Comparison of ENCODE assay signal across 10 cellular contexts in genomic region chr15:40407343-40407990, GRCh38. TPM values are rescaled to one million over a fixed set of nuclear protein-coding genes. Genes with fewer than 3 reads are reported as not detected.
A peak's percentile ranks its signal among the peaks of the same experiment; 100 is the strongest.
DNase-seq lines count a peak whose midpoint lies in the region; ATAC-seq lines count a peak whose summit lies in the region.
"Had no signal": no experiment of that assay in that cellular context is flagged by ENCODE, and none has a peak within 500 bp of the region (broad histone marks: within the 10 kb centered on the region; RNA-seq: fewer than 3 reads in every experiment).

No MANE protein-coding gene starts in this region.

- peaks cover 37% of the 10 kb centered on the region for H3K36me3 ChIP-seq in H7 (replicated peaks; ENCODE audit: control insufficient read depth, insufficient read depth, low read length)

- H3K4me1 Mint-ChIP-seq in activated naive CD4-positive, alpha-beta T cell treated with anti-CD3 and anti-CD28 coated beads for 36 hours (ENCODE audit: low read depth): peaks cover 58% of the 10 kb centered on the region
- peaks cover 57% of the 10 kb centered on the region for H3K4me1 Mint-ChIP-seq in activated CD4-positive, alpha-beta memory T cell treated with anti-CD3 and anti-CD28 coated beads, Interleukin-2, amount 10 ng/mL, durations not matched to agents 7 days and 5 days
- peaks cover 31 to 59% of the 10 kb centered on the region in 2 donors for H3K4me1 Mint-ChIP-seq in stimulated activated naive B cell treated with anti-CD40 and anti-IgM and Interleukin-4, amounts not matched to agents 10 μg/mL and 1 μg/mL and 100 μg/mL, for 72 hours

- H3K4me3 Mint-ChIP-seq in activated naive CD4-positive, alpha-beta T cell treated with anti-CD3 and anti-CD28 coated beads for 36 hours: peak overlapping the region; percentile 43
- H3K4me3 Mint-ChIP-seq in activated CD4-positive, alpha-beta memory T cell treated with anti-CD3 and anti-CD28 coated beads, Interleukin-2, amount 10 ng/mL, durations not matched to agents 7 days and 5 days: peak overlapping the region; percentile 4
- peak overlapping the region; percentile 67 to 97 for H3K4me3 Mint-ChIP-seq in stimulated activated naive B cell treated with anti-CD40 and anti-IgM and Interleukin-4, amounts not matched to agents 10 μg/mL and 1 μg/mL and 100 μg/mL, for 72 hours

- POLR2A ChIA-PET in activated CD4-positive, alpha-beta memory T cell treated with anti-CD3 and anti-CD28 coated beads, Interleukin-2, amount 10 ng/mL, durations not matched to agents 7 days and 5 days (lab: Charles Lee): interaction anchor here (0.8 to 5.0 kb wide), 10 partner anchors 10 to 1476 kb away, joined by 3 to 35 read pairs (median 5); partner anchors contain the start of genes BAHD1, KNSTRN and PLCB2

- CTCF ChIA-PET in activated naive CD4-positive, alpha-beta T cell treated with anti-CD3 and anti-CD28 coated beads for 36 hours (lab: Charles Lee): interaction anchor here (1.1 to 1.5 kb wide), 3 partner anchors 10 to 39 kb away, joined by 3 to 4 read pairs (median 4); no protein-coding TSS in a partner anchor
- CTCF ChIA-PET in activated CD4-positive, alpha-beta memory T cell treated with anti-CD3 and anti-CD28 coated beads, Interleukin-2, amount 10 ng/mL, durations not matched to agents 7 days and 5 days (lab: Charles Lee): interaction anchor here (0.6 to 3.0 kb wide), 10 partner anchors 9 to 620 kb away, joined by 3 to 17 read pairs (median 3); no protein-coding TSS in a partner anchor

- H3K4me3 ChIP-seq in H7 (ENCODE audit: insufficient read depth, low read depth, low read length): no peak overlapping the region
- H3K4me3 ChIP-seq: lung had no signal

- H3K27me3 ChIP-seq in H7 (ENCODE audit: control insufficient read depth, insufficient read depth, low read length): no peaks in the 10 kb centered on the region

- ATAC-seq in HG02938 (IDR thresholded peaks at IDR 0.05; ENCODE audit: unreplicated experiment): peak; percentile 68
- ATAC-seq in stimulated activated naive B cell treated with anti-CD40 and anti-IgM and Interleukin-4, amounts not matched to agents 10 μg/mL and 1 μg/mL and 100 μg/mL, for 72 hours (replicated peaks): peak; percentile 81 to 86

- H3K27ac Mint-ChIP-seq in activated naive CD4-positive, alpha-beta T cell treated with anti-CD3 and anti-CD28 coated beads for 36 hours: no peak overlapping the region
- H3K27ac Mint-ChIP-seq in activated CD4-positive, alpha-beta memory T cell treated with anti-CD3 and anti-CD28 coated beads, Interleukin-2, amount 10 ng/mL, durations not matched to agents 7 days and 5 days: peak overlapping the region; percentile 30
- H3K27ac Mint-ChIP-seq in stimulated activated naive B cell treated with anti-CD40 and anti-IgM and Interleukin-4, amounts not matched to agents 10 μg/mL and 1 μg/mL and 100 μg/mL, for 72 hours: peak overlapping the region; percentile 85

- peaks cover 26% of the 10 kb centered on the region for H3K36me3 Mint-ChIP-seq in activated naive CD4-positive, alpha-beta T cell treated with anti-CD3 and anti-CD28 coated beads for 36 hours (ENCODE audit: low read depth)
- peaks cover 34% of the 10 kb centered on the region for H3K36me3 Mint-ChIP-seq in activated CD4-positive, alpha-beta memory T cell treated with anti-CD3 and anti-CD28 coated beads, Interleukin-2, amount 10 ng/mL, durations not matched to agents 7 days and 5 days (ENCODE audit: low read depth)
- peaks cover 31 to 32% of the 10 kb centered on the region in 2 donors for H3K36me3 Mint-ChIP-seq in stimulated activated naive B cell treated with anti-CD40 and anti-IgM and Interleukin-4, amounts not matched to agents 10 μg/mL and 1 μg/mL and 100 μg/mL, for 72 hours

- H3K9me3 Mint-ChIP-seq in activated naive CD4-positive, alpha-beta T cell treated with anti-CD3 and anti-CD28 coated beads for 36 hours: no peaks in the 10 kb centered on the region
- H3K9me3 Mint-ChIP-seq in activated CD4-positive, alpha-beta memory T cell treated with anti-CD3 and anti-CD28 coated beads, Interleukin-2, amount 10 ng/mL, durations not matched to agents 7 days and 5 days: no peaks in the 10 kb centered on the region
- no peaks in the 10 kb centered on the region for H3K9me3 Mint-ChIP-seq in stimulated activated naive B cell treated with anti-CD40 and anti-IgM and Interleukin-4, amounts not matched to agents 10 μg/mL and 1 μg/mL and 100 μg/mL, for 72 hours

- no peaks in the 10 kb centered on the region for H3K27me3 Mint-ChIP-seq in activated naive CD4-positive, alpha-beta T cell treated with anti-CD3 and anti-CD28 coated beads for 36 hours (ENCODE audit: low read depth)
- no peaks in the 10 kb centered on the region for H3K27me3 Mint-ChIP-seq in activated CD4-positive, alpha-beta memory T cell treated with anti-CD3 and anti-CD28 coated beads, Interleukin-2, amount 10 ng/mL, durations not matched to agents 7 days and 5 days
- no peaks in the 10 kb centered on the region for H3K27me3 Mint-ChIP-seq in stimulated activated naive B cell treated with anti-CD40 and anti-IgM and Interleukin-4, amounts not matched to agents 10 μg/mL and 1 μg/mL and 100 μg/mL, for 72 hours

- DNase-seq in activated naive CD4-positive, alpha-beta T cell treated with anti-CD3 and anti-CD28 coated beads for 36 hours: no peak
- DNase-seq in activated naive CD4-positive, alpha-beta T cell treated with Interleukin-2 at 50 U/mL for 16 hours: no peak
- DNase-seq in activated CD4-positive, alpha-beta memory T cell treated with anti-CD3 and anti-CD28 coated beads, Interleukin-2, amount 10 ng/mL, durations not matched to agents 7 days and 5 days: no peak
- peak; percentile 31 for DNase-seq in stimulated activated naive B cell treated with anti-CD40 and anti-IgM and Interleukin-4, amounts not matched to agents 10 μg/mL and 1 μg/mL and 100 μg/mL, for 72 hours
- DNase-seq in H7: no peak
- no peak for DNase-seq in epidermal melanocyte (ENCODE audit: insufficient read length, low spot score)
- no peak for DNase-seq in NCI-H1417 treated with DMSO at 0.1 percent for 48 hours (lab: John Stamatoyannopoulos, UW)
- DNase-seq: NCI-H1048 had no signal

- intact Hi-C loops in activated naive CD4-positive, alpha-beta T cell treated with anti-CD3 and anti-CD28 coated beads for 36 hours (cut with micrococcal nuclease): loop anchor here (10.0 kb wide), 1 partner anchor 363 kb away; no protein-coding TSS in a partner anchor

RNA-seq across cellular contexts. Expression of gene IVD, which starts 1.9 kb away (rescaled TPM):
- 10 to 100 TPM; 33.1 to 34.1 TPM for total RNA-seq in activated naive CD4-positive, alpha-beta T cell treated with anti-CD3 and anti-CD28 coated beads for 36 hours
- 10 to 100 TPM; 38.1 to 38.4 TPM for total RNA-seq in activated CD4-positive, alpha-beta memory T cell treated with anti-CD3 and anti-CD28 coated beads, Interleukin-2, amount 10 ng/mL, durations not matched to agents 7 days and 5 days
- total RNA-seq in H7 (2014; rRNA removed; shearing (Covaris generic)): 28.6 and 31.4 TPM in 2 replicates

RNA-seq across cellular contexts. Expression of gene KNSTRN, which starts 24.9 kb away (rescaled TPM):
- total RNA-seq in activated naive CD4-positive, alpha-beta T cell treated with anti-CD3 and anti-CD28 coated beads for 36 hours: 10 to 100 TPM; 60.7 to 62.1 TPM
- 10 to 100 TPM; 54.2 to 54.3 TPM for total RNA-seq in activated CD4-positive, alpha-beta memory T cell treated with anti-CD3 and anti-CD28 coated beads, Interleukin-2, amount 10 ng/mL, durations not matched to agents 7 days and 5 days
- 72.2 and 104 TPM in 2 replicates for total RNA-seq in H7 (2014; rRNA removed; shearing (Covaris generic))

RNA-seq across cellular contexts. Expression of gene BAHD1, which starts 33.3 kb away (rescaled TPM):
- 10 to 100 TPM in 1 of 2 experiments, 1 to 10 TPM in 1; 9.9 to 11.7 TPM for total RNA-seq in activated naive CD4-positive, alpha-beta T cell treated with anti-CD3 and anti-CD28 coated beads for 36 hours
- total RNA-seq in activated CD4-positive, alpha-beta memory T cell treated with anti-CD3 and anti-CD28 coated beads, Interleukin-2, amount 10 ng/mL, durations not matched to agents 7 days and 5 days: 10 to 100 TPM; 26.0 to 27.0 TPM
- total RNA-seq in H7 (2014; rRNA removed; shearing (Covaris generic)): 45.7 and 47.4 TPM in 2 replicates

RNA-seq across cellular contexts. Expression of gene DISP2, which starts 49.4 kb away (rescaled TPM):
- under 1 TPM in 1 of 2 experiments, not detected in 1; 0.02 TPM for total RNA-seq in activated naive CD4-positive, alpha-beta T cell treated with anti-CD3 and anti-CD28 coated beads for 36 hours
- under 1 TPM; 0.03 to 0.18 TPM for total RNA-seq in activated CD4-positive, alpha-beta memory T cell treated with anti-CD3 and anti-CD28 coated beads, Interleukin-2, amount 10 ng/mL, durations not matched to agents 7 days and 5 days
- 0.04 and 0.52 TPM in 2 replicates for total RNA-seq in H7 (2014; rRNA removed; shearing (Covaris generic))

RNA-seq across cellular contexts. Expression of gene PHGR1, which starts 56.6 kb away (rescaled TPM):
- total RNA-seq in activated naive CD4-positive, alpha-beta T cell treated with anti-CD3 and anti-CD28 coated beads for 36 hours: not detected
- not detected for total RNA-seq in activated CD4-positive, alpha-beta memory T cell treated with anti-CD3 and anti-CD28 coated beads, Interleukin-2, amount 10 ng/mL, durations not matched to agents 7 days and 5 days
- not detected in 2 replicates for total RNA-seq in H7 (2014; rRNA removed; shearing (Covaris generic))
- total RNA-seq: lung had no signal

Comparison
In these comparisons a context has a peak if more than half of its experiments do, and no peak if none do; other contexts are left out.
1. H3K4me3 Mint-ChIP-seq: peak in every context shown above with its lines; median percentile 82 in stimulated activated naive B cell treated with anti-CD40 and anti-IgM and Interleukin-4, amounts not matched to agents 10 μg/mL and 1 μg/mL and 100 μg/mL, for 72 hours; 43 in activated naive CD4-positive, alpha-beta T cell treated with anti-CD3 and anti-CD28 coated beads for 36 hours; 4 in activated CD4-positive, alpha-beta memory T cell treated with anti-CD3 and anti-CD28 coated beads, Interleukin-2, amount 10 ng/mL, durations not matched to agents 7 days and 5 days.